Comparison of ENCODE assay signal across 9 cellular contexts in the genomic region with DNA sequence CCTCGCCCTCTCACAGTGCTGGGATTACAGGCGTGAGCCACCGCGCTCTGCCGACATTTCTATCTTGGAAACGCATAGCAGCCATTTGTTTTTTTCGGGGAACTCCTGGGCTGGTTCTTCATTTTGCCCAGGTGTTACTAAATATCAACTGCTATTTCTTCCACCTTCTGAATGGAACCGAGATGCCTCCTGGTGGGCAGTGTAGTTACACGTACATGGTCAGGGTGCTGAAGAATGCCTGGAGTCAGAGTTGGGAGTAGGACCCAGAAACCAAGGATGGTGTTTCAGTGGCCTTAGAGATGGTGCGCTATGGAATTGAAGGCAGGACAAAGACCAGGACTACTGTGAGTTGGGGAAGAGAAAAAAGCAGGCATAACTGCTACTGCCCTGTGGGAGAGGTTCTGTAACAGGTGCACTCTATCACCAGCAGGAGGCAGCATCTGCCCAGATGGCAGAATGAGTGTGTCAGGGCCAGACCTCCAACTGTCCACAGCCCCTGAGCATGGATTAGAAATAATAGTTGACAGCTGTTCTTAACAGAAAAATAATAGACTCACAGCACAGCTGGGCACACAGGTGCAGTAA.
A peak's percentile ranks its signal among the peaks of the same experiment; 100 is the strongest.
DNase-seq lines count a peak whose midpoint lies in the region; ATAC-seq and TF ChIP-seq lines count a peak whose summit lies in the region.
"Had no signal": no experiment of that assay in that cellular context is flagged by ENCODE, and none has a peak within 500 bp of the region (broad histone marks: within the 10 kb centered on the region; RNA-seq: fewer than 3 reads in every experiment).

No MANE protein-coding gene starts in this region.

- H4K20me1 ChIP-seq in SK-N-SH (ENCODE audit: insufficient read depth): no peaks in the 10 kb centered on the region

- no peaks in the 10 kb centered on the region for H3K9me2 ChIP-seq in SK-N-SH

- H3K36me3 Mint-ChIP-seq in chondrocyte (ENCODE audit: low read depth) (no peaks in the 10 kb centered on the region), nephron progenitor cell (ENCODE audit: low read depth) (peaks cover 6% of the 10 kb centered on the region)

- WGBS in SK-N-SH (ENCODE audit: low lambda C conversion rate): 58% methylated on average over 10 of the region's 10 CpGs

- no peak overlapping the region for H3K9ac ChIP-seq in SK-N-SH

- no peak overlapping the region for H2AFZ ChIP-seq in SK-N-SH (ENCODE audit: low read depth)

- peak; percentile 92 for ATAC-seq in HG02885 (IDR thresholded peaks at IDR 0.05; ENCODE audit: poor library complexity, unreplicated experiment)
- ATAC-seq: right cardiac atrium had no signal

- H3K9me3 ChIP-seq in SK-N-SH: no peaks in the 10 kb centered on the region
- H3K9me3 ChIP-seq in ascending aorta: no peaks in the 10 kb centered on the region

- H3K4me3 ChIP-seq in SK-N-SH (ENCODE audit: low read depth in 2 of 2, low read length in 1 of 2) (peak overlapping the region in 1 of 2 experiments; percentile 29; a peak in 1 of 4 replicates), ascending aorta (no peak overlapping the region)

- DNase-seq in NK-92 treated with Interleukin-12 subunit alpha and Interleukin-12 subunit beta, amount 100 ng/mL, for 24 hours (lab: John Stamatoyannopoulos, UW): peak; percentile 2
- DNase-seq in NK-92 (lab: John Stamatoyannopoulos, UW; ENCODE audit: unreplicated experiment) (no peak), SK-N-SH (peak; percentile 25), chondrocyte (ENCODE audit: low spot score) (no peak), nephron progenitor cell (peak; percentile 19), ascending aorta (ENCODE audit: low spot score in 2 of 2) (no peak), NCI-H2029 treated with DMSO at 0.1 percent for 48 hours (lab: John Stamatoyannopoulos, UW) (no peak)

- POLR2A ChIA-PET in SK-N-SH (lab: Yijun Ruan, JAX): no interaction called here

- no peaks in the 10 kb centered on the region for H3K79me2 ChIP-seq in SK-N-SH (ENCODE audit: insufficient read depth)

- CTCF ChIA-PET in SK-N-SH (lab: Yijun Ruan, JAX): interaction anchor here (1.2 kb wide), 1 partner anchor 557 kb away, joined by 3 read pairs; no protein-coding TSS in a partner anchor

- H3K27ac Mint-ChIP-seq in chondrocyte (ENCODE audit: unreplicated experiment) (no peak overlapping the region), nephron progenitor cell (no peak overlapping the region)

- intact Hi-C loops in ascending aorta (cut with DNase I): no loop called here

- H3K27ac ChIP-seq in SK-N-SH (ENCODE audit: low read depth in 2 of 2, low read length in 1 of 2): no peak overlapping the region
- no peak overlapping the region for H3K27ac ChIP-seq in ascending aorta

- H3K27me3 Mint-ChIP-seq in chondrocyte (ENCODE audit: low read depth) (no peaks in the 10 kb centered on the region), nephron progenitor cell (ENCODE audit: low read depth, poor library complexity) (peaks cover 4% of the 10 kb centered on the region)

- peaks cover 21% of the 10 kb centered on the region for H3K9me3 Mint-ChIP-seq in chondrocyte (ENCODE audit: low read depth)
- H3K9me3 Mint-ChIP-seq in nephron progenitor cell: peaks cover 40% of the 10 kb centered on the region

- H3K36me3 ChIP-seq in SK-N-SH (replicated peaks in 1 of 2; ENCODE audit: control insufficient read depth in 1 of 2, insufficient read depth in 2 of 2, low read length in 1 of 2): no peaks in the 10 kb centered on the region
- H3K36me3 ChIP-seq in ascending aorta: no peaks in the 10 kb centered on the region

- no peak for TF ChIP-seq EP300 in SK-N-SH (IDR thresholded peaks at IDR 0.05; ENCODE audit: borderline replicate concordance in 1 of 2, low read depth in 1 of 2, low read length in 1 of 2)

- H3K4me1 Mint-ChIP-seq in chondrocyte (ENCODE audit: low read depth): no peaks in the 10 kb centered on the region
- H3K4me1 Mint-ChIP-seq in nephron progenitor cell: no peaks in the 10 kb centered on the region

- no peak overlapping the region for H3K4me2 ChIP-seq in SK-N-SH

- H3K4me3 Mint-ChIP-seq in chondrocyte (ENCODE audit: unreplicated experiment) (no peak overlapping the region), nephron progenitor cell (no peak overlapping the region)

- H3K4me1 ChIP-seq in SK-N-SH (ENCODE audit: control insufficient read depth in 1 of 2, insufficient read depth in 2 of 2, low read depth in 1 of 2, low read length in 1 of 2) (no peaks in the 10 kb centered on the region), ascending aorta (no peaks in the 10 kb centered on the region)

- H3F3A ChIP-seq in SK-N-SH (replicated peaks; ENCODE audit: insufficient read depth): no peaks in the 10 kb centered on the region

- peak; percentile 57 for TF ChIP-seq CTCF in SK-N-SH (IDR thresholded peaks at IDR 0.05)
- peak; percentile 72 for TF ChIP-seq CTCF in chondrocyte (IDR thresholded peaks at IDR 0.05)
- TF ChIP-seq CTCF in nephron progenitor cell (IDR thresholded peaks at IDR 0.05): peak; percentile 37
- TF ChIP-seq CTCF in ascending aorta (IDR thresholded peaks at IDR 0.05): no peak

- H3K27me3 ChIP-seq in SK-N-SH (ENCODE audit: insufficient read depth) (no peaks in the 10 kb centered on the region), ascending aorta (no peaks in the 10 kb centered on the region)

- peak; percentile 74 for TF ChIP-seq RAD21 in SK-N-SH (IDR thresholded peaks at IDR 0.05; ENCODE audit: low read length)

TF ChIP-seq in SK-N-SH, 30 proteins besides CTCF, POLR2A, EP300 and RAD21:
- TF ChIP-seq MXI1 (IDR thresholded peaks at IDR 0.05; ENCODE audit: low read depth, low read length) (no peak), SMC3 (IDR thresholded peaks at IDR 0.05; ENCODE audit: low read depth, low read length) (peak; percentile 46; the same call in 1 of the 2 replicates), RCOR1 (IDR thresholded peaks at IDR 0.05; ENCODE audit: low read length) (no peak), SIN3A (IDR thresholded peaks at IDR 0.05; ENCODE audit: borderline replicate concordance, low read depth, low read length) (no peak), TCF12 (IDR thresholded peaks at IDR 0.05) (no peak)
- TF ChIP-seq, protein P1, sequence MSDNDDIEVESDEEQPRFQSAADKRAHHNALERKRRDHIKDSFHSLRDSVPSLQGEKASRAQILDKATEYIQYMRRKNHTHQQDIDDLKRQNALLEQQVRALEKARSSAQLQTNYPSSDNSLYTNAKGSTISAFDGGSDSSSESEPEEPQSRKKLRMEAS (IDR thresholded peaks at IDR 0.05; ENCODE audit: low read depth): no peak

Comparison
In these comparisons a context has a peak if more than half of its experiments do, and no peak if none do; other contexts are left out.
1. DNase-seq: peak in NK-92 treated with Interleukin-12 subunit alpha and Interleukin-12 subunit beta, amount 100 ng/mL, for 24 hours (single experiment), SK-N-SH (single experiment) and nephron progenitor cell (single experiment); none in NK-92 (single experiment), chondrocyte (single experiment), ascending aorta (0 of 2) and NCI-H2029 treated with DMSO at 0.1 percent for 48 hours (single experiment).
2. CTCF ChIP-seq: peak in SK-N-SH (single experiment), chondrocyte (single experiment) and nephron progenitor cell (single experiment); none in ascending aorta (0 of 3).